Comparison of ENCODE assay signal across 22 cellular contexts in genomic region chr21:33963848-33964555, GRCh38. TPM values are rescaled to one million over a fixed set of nuclear protein-coding genes. Genes with fewer than 3 reads are reported as not detected.
DNase-seq lines count a peak whose midpoint lies in the region; ATAC-seq, FAIRE-seq and TF ChIP-seq lines count a peak whose summit lies in the region.
"Had no signal": no experiment of that assay in that cellular context is flagged by ENCODE, and none has a peak within 500 bp of the region (broad histone marks: within the 10 kb centered on the region; RNA-seq: fewer than 3 reads in every experiment).

No MANE protein-coding gene starts in this region.

- TF ChIP-seq CTCF in DND-41 (IDR thresholded peaks at IDR 0.05; ENCODE audit: borderline replicate concordance, extremely low read depth, low read length, poor library complexity, severe bottlenecking) (no peak), astrocyte (IDR thresholded peaks at IDR 0.05; ENCODE audit: insufficient read depth, low read depth, low read length) (no peak), GM23338 (conservative IDR thresholded peaks at IDR 0.05; ENCODE audit: low read depth in 2 of 2) (no peak), tibial artery (IDR thresholded peaks at IDR 0.05) (no peak)

- H3K27me3 ChIP-seq in DND-41 (ENCODE audit: insufficient read depth, low read length, poor library complexity): no peaks in the 10 kb centered on the region
- H3K27me3 ChIP-seq in astrocyte (ENCODE audit: insufficient read depth, low read length): no peaks in the 10 kb centered on the region
- no peaks in the 10 kb centered on the region for H3K27me3 ChIP-seq in GM23338 (ENCODE audit: insufficient read depth)
- no peaks in the 10 kb centered on the region for H3K27me3 ChIP-seq in tibial artery

- H3K27ac ChIP-seq in DND-41 (ENCODE audit: low read length) (peak overlapping the region; percentile 11; the same call in 1 of the 2 replicates), astrocyte (ENCODE audit: low read depth, low read length) (no peak overlapping the region), GM23338 (ENCODE audit: low read depth) (no peak overlapping the region), tibial artery (no peak overlapping the region)
- H3K27ac ChIP-seq: GM23248 had no signal

- no peak for DNase-seq in activated CD4-positive, alpha-beta T cell treated with anti-CD3 and anti-CD28 coated beads for 36 hours
- no peak for DNase-seq in activated CD4-positive, alpha-beta T cell treated with anti-CD3 and anti-CD28 coated beads, Interleukin-2, amount 10 ng/mL, durations not matched to agents 7 days and 5 days
- DNase-seq in DND-41: no peak
- DNase-seq in astrocyte (ENCODE audit: low read depth): no peak
- DNase-seq in naive thymus-derived CD8-positive, alpha-beta T cell: no peak
- no peak for DNase-seq in stimulated activated CD4-positive, alpha-beta T cell treated with anti-CD3 and anti-CD28 coated beads, Interleukin-15, amount 100 ng/mL, for 24 hours
- DNase-seq in GM23338 (ENCODE audit: low spot score): no peak
- DNase-seq in tibial artery: no peak
- DNase-seq: 8988T, KG1, MV-4-11, NCI-H1694 treated with DMSO at 0.1 percent for 48 hours, NCI-H2107, NCI-H524, NCI-H82, OCI-M1, RPMI8226, SHP77 treated with DMSO at 0.1 percent for 48 hours had no signal

- H3K36me3 Mint-ChIP-seq in activated CD4-positive, alpha-beta T cell treated with anti-CD3 and anti-CD28 coated beads for 36 hours (ENCODE audit: low read depth): peaks cover 40% of the 10 kb centered on the region
- H3K36me3 Mint-ChIP-seq in activated CD4-positive, alpha-beta T cell treated with anti-CD3 and anti-CD28 coated beads, Interleukin-2, amount 10 ng/mL, durations not matched to agents 7 days and 5 days (ENCODE audit: low read depth): peaks cover 48% of the 10 kb centered on the region
- H3K36me3 Mint-ChIP-seq in astrocyte (ENCODE audit: low read depth, unreplicated experiment): no peaks in the 10 kb centered on the region
- peaks cover 15 to 47% (median 39%) of the 10 kb centered on the region in 3 donors for H3K36me3 Mint-ChIP-seq in naive thymus-derived CD8-positive, alpha-beta T cell
- peaks cover 30% of the 10 kb centered on the region for H3K36me3 Mint-ChIP-seq in GM23338 (ENCODE audit: low read depth)

- H2AFZ ChIP-seq in DND-41 (ENCODE audit: low read depth, low read length): no peak overlapping the region
- H2AFZ ChIP-seq in astrocyte (ENCODE audit: low read depth, low read length): no peak overlapping the region
- H2AFZ ChIP-seq in GM23338: no peak overlapping the region
- H2AFZ ChIP-seq: GM23248 had no signal

- H3K4me1 Mint-ChIP-seq in activated CD4-positive, alpha-beta T cell treated with anti-CD3 and anti-CD28 coated beads for 36 hours: peaks cover 10% of the 10 kb centered on the region
- peaks cover 13% of the 10 kb centered on the region for H3K4me1 Mint-ChIP-seq in activated CD4-positive, alpha-beta T cell treated with anti-CD3 and anti-CD28 coated beads, Interleukin-2, amount 10 ng/mL, durations not matched to agents 7 days and 5 days
- peaks cover 22% of the 10 kb centered on the region for H3K4me1 Mint-ChIP-seq in astrocyte (ENCODE audit: low read depth, unreplicated experiment)
- H3K4me1 Mint-ChIP-seq in naive thymus-derived CD8-positive, alpha-beta T cell: peaks cover 16 to 35% (median 28%) of the 10 kb centered on the region in 4 donors
- H3K4me1 Mint-ChIP-seq in GM23338: peaks cover 6% of the 10 kb centered on the region

- peak; percentile 56 for FAIRE-seq in astrocyte (lab: Jason Lieb, UNC)
- FAIRE-seq: GM12878, GM19239 had no signal

- peaks cover 52% of the 10 kb centered on the region for H3K79me2 ChIP-seq in DND-41 (ENCODE audit: insufficient read depth, low read length)
- no peaks in the 10 kb centered on the region for H3K79me2 ChIP-seq in astrocyte (ENCODE audit: insufficient read depth, low read length)
- no peaks in the 10 kb centered on the region for H3K79me2 ChIP-seq in GM23338 (replicated peaks; ENCODE audit: insufficient read depth)

- H4K20me1 ChIP-seq in DND-41 (ENCODE audit: insufficient read depth, low read length) (no peaks in the 10 kb centered on the region), astrocyte (ENCODE audit: insufficient read depth, low read length) (no peaks in the 10 kb centered on the region), GM23338 (replicated peaks; ENCODE audit: insufficient read depth) (no peaks in the 10 kb centered on the region)

- peaks cover 16% of the 10 kb centered on the region for H3K9me3 ChIP-seq in DND-41 (ENCODE audit: insufficient read depth, low read length, severe bottlenecking)
- H3K9me3 ChIP-seq in astrocyte (ENCODE audit: insufficient read depth, low read depth, low read length): no peaks in the 10 kb centered on the region
- H3K9me3 ChIP-seq in tibial artery: peaks cover 0 to 8% (median 0%) of the 10 kb centered on the region in 3 donors

- H3K27ac Mint-ChIP-seq in activated CD4-positive, alpha-beta T cell treated with anti-CD3 and anti-CD28 coated beads for 36 hours: peak overlapping the region; percentile 26
- H3K27ac Mint-ChIP-seq in activated CD4-positive, alpha-beta T cell treated with anti-CD3 and anti-CD28 coated beads, Interleukin-2, amount 10 ng/mL, durations not matched to agents 7 days and 5 days: no peak overlapping the region
- H3K27ac Mint-ChIP-seq in astrocyte (ENCODE audit: unreplicated experiment) (no peak overlapping the region), GM23338 (no peak overlapping the region)
- peak overlapping the region in 6 of 10 donors; percentile 22 to 60 (median 52) for H3K27ac Mint-ChIP-seq in naive thymus-derived CD8-positive, alpha-beta T cell
- H3K27ac Mint-ChIP-seq: B cell had no signal

- H3K9me3 Mint-ChIP-seq in activated CD4-positive, alpha-beta T cell treated with anti-CD3 and anti-CD28 coated beads for 36 hours (ENCODE audit: low read depth): peaks cover 5% of the 10 kb centered on the region
- peaks cover 27% of the 10 kb centered on the region for H3K9me3 Mint-ChIP-seq in activated CD4-positive, alpha-beta T cell treated with anti-CD3 and anti-CD28 coated beads, Interleukin-2, amount 10 ng/mL, durations not matched to agents 7 days and 5 days
- peaks cover 2% of the 10 kb centered on the region for H3K9me3 Mint-ChIP-seq in astrocyte (ENCODE audit: unreplicated experiment)
- H3K9me3 Mint-ChIP-seq in naive thymus-derived CD8-positive, alpha-beta T cell: peaks cover 0 to 17% (median 9%) of the 10 kb centered on the region in 9 donors
- peaks cover 18% of the 10 kb centered on the region for H3K9me3 Mint-ChIP-seq in GM23338

- no peak overlapping the region for H3K4me2 ChIP-seq in DND-41 (ENCODE audit: insufficient read depth, low read length)
- no peak overlapping the region for H3K4me2 ChIP-seq in astrocyte (ENCODE audit: low read length)
- no peak overlapping the region for H3K4me2 ChIP-seq in GM23338

- intact Hi-C loops in activated CD4-positive, alpha-beta T cell treated with anti-CD3 and anti-CD28 coated beads for 36 hours (cut with DNase I, micrococcal nuclease): no loop called here
- intact Hi-C loops in tibial artery (cut with DNase I; ENCODE audit: low total_unique reads): no loop called here

- H3K36me3 ChIP-seq in DND-41 (ENCODE audit: insufficient read depth, low read length): peaks cover 55% of the 10 kb centered on the region
- no peaks in the 10 kb centered on the region for H3K36me3 ChIP-seq in astrocyte (ENCODE audit: insufficient read depth, low read length)
- no peaks in the 10 kb centered on the region for H3K36me3 ChIP-seq in GM23338 (ENCODE audit: insufficient read depth)
- H3K36me3 ChIP-seq in tibial artery: no peaks in the 10 kb centered on the region

- H3K27me3 Mint-ChIP-seq in activated CD4-positive, alpha-beta T cell treated with anti-CD3 and anti-CD28 coated beads for 36 hours: no peaks in the 10 kb centered on the region
- no peaks in the 10 kb centered on the region for H3K27me3 Mint-ChIP-seq in activated CD4-positive, alpha-beta T cell treated with anti-CD3 and anti-CD28 coated beads, Interleukin-2, amount 10 ng/mL, durations not matched to agents 7 days and 5 days
- H3K27me3 Mint-ChIP-seq in astrocyte (ENCODE audit: low read depth, unreplicated experiment) (no peaks in the 10 kb centered on the region), GM23338 (ENCODE audit: insufficient read depth, low read depth, poor library complexity) (peaks cover 2% of the 10 kb centered on the region)
- H3K27me3 Mint-ChIP-seq in naive thymus-derived CD8-positive, alpha-beta T cell: no peaks in the 10 kb centered on the region
- H3K27me3 Mint-ChIP-seq: B cell had no signal

- H3K9ac ChIP-seq in DND-41 (ENCODE audit: low read depth, low read length): no peak overlapping the region
- H3K9ac ChIP-seq in astrocyte (ENCODE audit: low read length): no peak overlapping the region
- H3K9ac ChIP-seq: GM23248 had no signal

- POLR2A ChIA-PET in activated CD4-positive, alpha-beta T cell treated with anti-CD3 and anti-CD28 coated beads for 36 hours (lab: Charles Lee): no interaction called here
- POLR2A ChIA-PET in activated CD4-positive, alpha-beta T cell treated with anti-CD3 and anti-CD28 coated beads, Interleukin-2, amount 10 ng/mL, durations not matched to agents 7 days and 5 days (lab: Charles Lee): no interaction called here
- POLR2A ChIA-PET in naive thymus-derived CD8-positive, alpha-beta T cell (lab: Charles Lee): no interaction called here

- no peaks in the 10 kb centered on the region for H3F3A ChIP-seq in GM23338 (replicated peaks; ENCODE audit: low read depth)

- peaks cover 8% of the 10 kb centered on the region; the same call in 1 of the 2 replicates for H3K9me2 ChIP-seq in GM23338 (ENCODE audit: insufficient read depth)

- no peak for ATAC-seq in activated CD4-positive, alpha-beta T cell treated with anti-CD3 and anti-CD28 coated beads for 36 hours
- ATAC-seq in DND-41 (ENCODE audit: insufficient read depth, low read depth) (no peak), GM23338 (no peak)
- ATAC-seq in naive thymus-derived CD8-positive, alpha-beta T cell: no peak
- ATAC-seq: GM12878 had no signal

- no peak overlapping the region for H3K4me3 Mint-ChIP-seq in activated CD4-positive, alpha-beta T cell treated with anti-CD3 and anti-CD28 coated beads for 36 hours
- H3K4me3 Mint-ChIP-seq in activated CD4-positive, alpha-beta T cell treated with anti-CD3 and anti-CD28 coated beads, Interleukin-2, amount 10 ng/mL, durations not matched to agents 7 days and 5 days: no peak overlapping the region
- no peak overlapping the region for H3K4me3 Mint-ChIP-seq in astrocyte (ENCODE audit: unreplicated experiment)
- no peak overlapping the region for H3K4me3 Mint-ChIP-seq in naive thymus-derived CD8-positive, alpha-beta T cell
- H3K4me3 Mint-ChIP-seq in GM23338: no peak overlapping the region
- H3K4me3 Mint-ChIP-seq: B cell had no signal

- no peak overlapping the region for H3K4me3 ChIP-seq in DND-41 (ENCODE audit: low read depth in 1 of 2, low read length in 2 of 2)
- no peak overlapping the region for H3K4me3 ChIP-seq in astrocyte (ENCODE audit: insufficient read depth, low read depth, low read length)
- no peak overlapping the region for H3K4me3 ChIP-seq in GM23338
- H3K4me3 ChIP-seq in tibial artery: no peak overlapping the region
- H3K4me3 ChIP-seq: GM12878, GM23248 had no signal

- no peaks in the 10 kb centered on the region for H3K4me1 ChIP-seq in DND-41 (ENCODE audit: insufficient read depth, low read length)
- peaks cover 17% of the 10 kb centered on the region for H3K4me1 ChIP-seq in astrocyte (ENCODE audit: insufficient read depth, low read length)
- no peaks in the 10 kb centered on the region; the same call in 1 of the 2 replicates for H3K4me1 ChIP-seq in GM23338 (ENCODE audit: insufficient read depth)
- peaks cover 0 to 9% (median 4%) of the 10 kb centered on the region in 4 donors for H3K4me1 ChIP-seq in tibial artery

- CTCF ChIA-PET in activated CD4-positive, alpha-beta T cell treated with anti-CD3 and anti-CD28 coated beads for 36 hours (lab: Charles Lee): interaction anchor here (0.6 to 1.0 kb wide), 2 partner anchors 14 to 58 kb away, joined by 3 read pairs; no protein-coding TSS in a partner anchor
- CTCF ChIA-PET in activated CD4-positive, alpha-beta T cell treated with anti-CD3 and anti-CD28 coated beads, Interleukin-2, amount 10 ng/mL, durations not matched to agents 7 days and 5 days (lab: Charles Lee): interaction anchor here (1.5 kb wide), 1 partner anchor 22 kb away, joined by 3 read pairs; no protein-coding TSS in a partner anchor

RNA-seq across cellular contexts. Expression of gene ATP5PO, which starts 48.4 kb away (rescaled TPM):
- total RNA-seq in activated CD4-positive, alpha-beta T cell treated with anti-CD3 and anti-CD28 coated beads for 36 hours: 100 to 1,000 TPM; 177 to 238 TPM
- 100 to 1,000 TPM; 190 to 201 TPM for total RNA-seq in activated CD4-positive, alpha-beta T cell treated with anti-CD3 and anti-CD28 coated beads, Interleukin-2, amount 10 ng/mL, durations not matched to agents 7 days and 5 days
- total RNA-seq in astrocyte: 163 and 171 TPM in 2 replicates
- 100 to 1,000 TPM; 139 to 151 TPM for total RNA-seq in naive thymus-derived CD8-positive, alpha-beta T cell
- 100 to 1,000 TPM; 367 to 461 (median 455) TPM for polyA plus RNA-seq in naive thymus-derived CD8-positive, alpha-beta T cell
- total RNA-seq in GM23338 (2014; rRNA removed; shearing (Covaris generic)): 236 and 244 TPM in 2 replicates
- polyA plus RNA-seq in GM23338 (2016; fragmentation: Nextera tagmentation; extraction: Ambion mirVana): 437 and 522 TPM in 2 replicates

Comparison
In these comparisons a context has a peak if more than half of its experiments do, and no peak if none do; other contexts are left out.
1. H3K27ac Mint-ChIP-seq: peak in activated CD4-positive, alpha-beta T cell treated with anti-CD3 and anti-CD28 coated beads for 36 hours (single experiment) and naive thymus-derived CD8-positive, alpha-beta T cell (6 of 10); none in activated CD4-positive, alpha-beta T cell treated with anti-CD3 and anti-CD28 coated beads, Interleukin-2, amount 10 ng/mL, durations not matched to agents 7 days and 5 days (single experiment), astrocyte (single experiment) and GM23338 (single experiment).